ENCODE assay signal across 8 cellular contexts in genomic region chr15:60408438-60409105, GRCh38. TPM values are rescaled to one million over a fixed set of nuclear protein-coding genes. Genes with fewer than 3 reads are reported as not detected.
A peak's percentile ranks its signal among the peaks of the same experiment; 100 is the strongest.
DNase-seq lines count a peak whose midpoint lies in the region; ATAC-seq and TF ChIP-seq lines count a peak whose summit lies in the region.

No MANE protein-coding gene starts in this region.

- peak; percentile 54 for ATAC-seq in HG03066 (IDR thresholded peaks at IDR 0.05; ENCODE audit: low read depth, unreplicated experiment)

- H3K27me3 ChIP-seq in Caco-2 (replicated peaks; ENCODE audit: control insufficient read depth, insufficient read depth, low read length) = no peaks in the 10 kb centered on the region

- POLR2A ChIA-PET in Caco-2 (lab: Charles Lee) = no interaction called here

- no peaks in the 10 kb centered on the region for H3K9me3 Mint-ChIP-seq in Caco-2 (ENCODE audit: unreplicated experiment)

- intact Hi-C loops in Caco-2 (cut with micrococcal nuclease; ENCODE audit: unreplicated experiment) = no loop called here

- no peak overlapping the region for H3K4me3 Mint-ChIP-seq in Caco-2 (ENCODE audit: unreplicated experiment)

- H3K4me3 ChIP-seq in Caco-2 (ENCODE audit: low read depth, low read length) = no peak overlapping the region

- DNase-seq in Caco-2 = no peak
- DNase-seq in SW480 (ENCODE audit: low spot score) = peak; percentile 72
- peak; percentile 81 for DNase-seq in kidney glomerular epithelial cell (lab: John Stamatoyannopoulos, UW)
- DNase-seq in NCI-H2196 treated with DMSO at 0.1 percent for 48 hours (lab: John Stamatoyannopoulos, UW; ENCODE audit: unreplicated experiment) = no peak
- no peak for DNase-seq in NCI-H82 treated with DMSO at 0.1 percent for 48 hours (lab: John Stamatoyannopoulos, UW; ENCODE audit: unreplicated experiment)
- DNase-seq in GM03348 (ENCODE audit: low spot score) = no peak
- DNase-seq in NCI-H1436 (lab: John Stamatoyannopoulos, UW) = no peak

- no peaks in the 10 kb centered on the region for H3K27me3 Mint-ChIP-seq in Caco-2 (ENCODE audit: insufficient read depth, unreplicated experiment)

- H3K4me1 Mint-ChIP-seq in Caco-2 (ENCODE audit: low read depth, unreplicated experiment) = peaks cover 37% of the 10 kb centered on the region

- TF ChIP-seq CTCF in Caco-2 (IDR thresholded peaks at IDR 0.05; ENCODE audit: insufficient read depth in 1 of 2, low read depth in 1 of 2, low read length in 1 of 2, severe bottlenecking in 1 of 2, unreplicated experiment in 1 of 2) = no peak

- no peaks in the 10 kb centered on the region for H3K9me3 ChIP-seq in Caco-2

- H3K36me3 Mint-ChIP-seq in Caco-2 (ENCODE audit: insufficient read depth, unreplicated experiment) = no peaks in the 10 kb centered on the region

- peak overlapping the region; percentile 37 for H3K27ac Mint-ChIP-seq in Caco-2 (ENCODE audit: unreplicated experiment)

- peaks cover 21% of the 10 kb centered on the region for H3K4me1 ChIP-seq in Caco-2

- CTCF ChIA-PET in Caco-2 (lab: Charles Lee) = no interaction called here

- no TSS peak for BruUV-seq in Caco-2 (replicated peaks; lab: Mats Ljungman, UMichigan)

- H3K36me3 ChIP-seq in Caco-2 (ENCODE audit: control insufficient read depth, insufficient read depth, low read length) = no peaks in the 10 kb centered on the region

RNA-seq across cellular contexts. Expression of gene ANXA2, which starts 10.8 kb away (rescaled TPM):
- 1,141 and 1,158 TPM in 2 replicates for total RNA-seq in Caco-2 (2022)

Comparison
In these comparisons a context has a peak if more than half of its experiments do, and no peak if none do; other contexts are left out.
1. DNase-seq: peak in SW480 (single experiment) and kidney glomerular epithelial cell (single experiment); none in Caco-2 (0 of 2), NCI-H2196 treated with DMSO at 0.1 percent for 48 hours (single experiment), NCI-H82 treated with DMSO at 0.1 percent for 48 hours (single experiment), GM03348 (single experiment) and NCI-H1436 (single experiment).